ENCODE assay signal across 12 cellular contexts in the genomic region with DNA sequence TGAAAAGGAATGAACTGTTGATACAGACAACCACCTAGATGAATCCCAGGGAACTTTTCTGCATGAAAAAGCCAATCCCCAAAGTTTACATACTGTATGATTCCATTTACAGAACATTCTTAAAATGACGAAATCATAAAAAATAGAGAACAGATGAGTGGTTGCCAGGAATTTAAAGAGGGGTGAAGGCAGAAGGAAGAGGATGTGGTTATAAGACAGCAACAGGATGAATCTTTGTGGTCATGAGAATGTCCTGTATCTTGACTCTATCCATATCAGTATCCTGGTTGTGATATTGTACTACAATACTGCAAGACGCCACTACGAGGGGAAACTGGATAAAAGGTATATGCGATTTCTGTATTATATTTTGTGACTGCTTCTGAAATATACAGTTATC.
DNase-seq lines count a peak whose midpoint lies in the region.
"Had no signal": no experiment of that assay in that cellular context is flagged by ENCODE, and none has a peak within 500 bp of the region (broad histone marks: within the 10 kb centered on the region; RNA-seq: fewer than 3 reads in every experiment).

No MANE protein-coding gene starts in this region.

- H3K4me1 Mint-ChIP-seq in T-helper 1 cell treated with Interleukin-12 subunit alpha and Interleukin-12 subunit beta and Interleukin-4 antibody, amounts not matched to agents 30 μg/mL and 1 μg/mL, for 36 hours (ENCODE audit: low read depth), result peaks cover 54% of the 10 kb centered on the region
- H3K4me1 Mint-ChIP-seq: nephron had no signal

- intact Hi-C loops in posterior vena cava (cut with DNase I), result no loop called here

- DNase-seq in AG08395 (ENCODE audit: low spot score) (peak; percentile 49), GM04504 (ENCODE audit: low read depth) (peak; percentile 44), fibroblast of peridontal ligament (ENCODE audit: extremely low read depth) (peak; percentile 58), UCSD-AML1 (lab: John Stamatoyannopoulos, UW; ENCODE audit: unreplicated experiment) (no peak), posterior vena cava (ENCODE audit: low spot score) (no peak), amygdala (lab: John Stamatoyannopoulos, UW) (no peak), AG20443 (ENCODE audit: low spot score) (no peak)
- DNase-seq: NCI-H187 treated with DMSO at 0.1 percent for 48 hours; stimulated activated naive CD4-positive, alpha-beta T cell treated with Interleukin-2 at 50 U/mL for 16 hours; WERI-Rb-1 had no signal

- H3K4me3 Mint-ChIP-seq in T-helper 1 cell treated with Interleukin-12 subunit alpha and Interleukin-12 subunit beta and Interleukin-4 antibody, amounts not matched to agents 30 μg/mL and 1 μg/mL, for 36 hours, result peak overlapping the region; percentile 11
- H3K4me3 Mint-ChIP-seq: nephron had no signal

- peaks cover 18% of the 10 kb centered on the region for H3K9me3 Mint-ChIP-seq in T-helper 1 cell treated with Interleukin-12 subunit alpha and Interleukin-12 subunit beta and Interleukin-4 antibody, amounts not matched to agents 30 μg/mL and 1 μg/mL, for 36 hours

- H3K27me3 Mint-ChIP-seq in T-helper 1 cell treated with Interleukin-12 subunit alpha and Interleukin-12 subunit beta and Interleukin-4 antibody, amounts not matched to agents 30 μg/mL and 1 μg/mL, for 36 hours (ENCODE audit: low read depth), result no peaks in the 10 kb centered on the region

- H3K27ac Mint-ChIP-seq in T-helper 1 cell treated with Interleukin-12 subunit alpha and Interleukin-12 subunit beta and Interleukin-4 antibody, amounts not matched to agents 30 μg/mL and 1 μg/mL, for 36 hours, result peak overlapping the region; percentile 45
- H3K27ac Mint-ChIP-seq: nephron had no signal

- H3K36me3 Mint-ChIP-seq in T-helper 1 cell treated with Interleukin-12 subunit alpha and Interleukin-12 subunit beta and Interleukin-4 antibody, amounts not matched to agents 30 μg/mL and 1 μg/mL, for 36 hours (ENCODE audit: low read depth), result peaks cover 57% of the 10 kb centered on the region

Comparison
In these comparisons a context has a peak if more than half of its experiments do, and no peak if none do; other contexts are left out.
1. DNase-seq: peak in AG08395 (single experiment), GM04504 (single experiment) and fibroblast of peridontal ligament (single experiment); none in UCSD-AML1 (single experiment), posterior vena cava (single experiment), amygdala (0 of 56) and AG20443 (single experiment).